ENCODE assay signal across 15 cellular contexts in the genomic region with DNA sequence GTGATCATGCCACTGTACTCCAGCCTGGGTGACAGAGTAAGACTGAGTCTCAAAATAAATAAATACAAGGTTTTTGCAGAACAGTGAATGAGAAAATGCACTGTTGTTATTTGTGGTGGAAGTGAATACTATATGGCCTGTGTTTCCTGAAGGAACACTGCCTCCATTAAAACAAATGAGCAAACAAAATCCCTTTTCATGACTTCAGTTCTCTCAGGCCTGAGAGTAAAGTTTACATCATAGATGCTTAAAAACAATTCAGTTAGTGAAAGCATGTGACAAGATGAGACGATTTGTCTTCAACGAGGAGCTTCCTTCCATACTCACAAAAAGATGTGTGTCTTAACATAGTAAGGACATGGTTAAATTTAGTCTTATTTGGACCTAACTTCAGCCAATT. TPM values are rescaled to one million over a fixed set of nuclear protein-coding genes. Genes with fewer than 3 reads are reported as not detected.
DNase-seq lines count a peak whose midpoint lies in the region; ATAC-seq and TF ChIP-seq lines count a peak whose summit lies in the region.
"Had no signal": no experiment of that assay in that cellular context is flagged by ENCODE, and none has a peak within 500 bp of the region (broad histone marks: within the 10 kb centered on the region; RNA-seq: fewer than 3 reads in every experiment).

No MANE protein-coding gene starts in this region.

- DNase-seq in osteocyte (ENCODE audit: extremely low spot score, unreplicated experiment) (no peak), thyroid gland (no peak)
- no peak for DNase-seq in activated T-cell treated with anti-CD3 and anti-CD28 coated beads, Interleukin-2, amount 50 U/mL, for 24 hours
- DNase-seq: activated CD4-positive, alpha-beta T cell treated with anti-CD3 and anti-CD28 coated beads for 36 hours; activated T-cell treated with anti-CD3 and anti-CD28 coated beads, Interleukin-2, amount 50 U/mL, for 48 hours; amniotic stem cell; MM.1S; stimulated activated CD4-positive, alpha-beta T cell treated with anti-CD3 and anti-CD28 coated beads, Interleukin-4, amount 100 ng/mL, for 4 hours; stimulated activated naive CD8-positive, alpha-beta T cell treated with anti-CD3 and anti-CD28 coated beads, Interleukin-15, Interleukin-2, amounts not matched to agents 100 U/mL and 50 U/mL, for 24 hours had no signal

- peak overlapping the region; percentile 93 for H3K27ac Mint-ChIP-seq in osteocyte (ENCODE audit: unreplicated experiment)
- H3K27ac Mint-ChIP-seq in stimulated activated memory B cell treated with anti-CD40 and anti-IgM and Interleukin-4, amounts not matched to agents 10 μg/mL and 1 μg/mL and 100 μg/mL, for 72 hours: no peak overlapping the region
- H3K27ac Mint-ChIP-seq in activated T-cell treated with anti-CD3 and anti-CD28 coated beads, Interleukin-2, amount 50 U/mL, for 24 hours: no peak overlapping the region
- H3K27ac Mint-ChIP-seq: activated CD4-positive, alpha-beta T cell treated with anti-CD3 and anti-CD28 coated beads for 36 hours had no signal

- TF ChIP-seq POLR2A in thyroid gland (IDR thresholded peaks at IDR 0.05): no peak

- H3K9me3 ChIP-seq in esophagus (ENCODE audit: control insufficient read depth in 2 of 2, insufficient read depth in 1 of 2, low read depth in 1 of 2, low read length in 1 of 2): no peaks in the 10 kb centered on the region
- H3K9me3 ChIP-seq in thyroid gland: no peaks in the 10 kb centered on the region

- H3K27ac ChIP-seq in VCaP: peak overlapping the region; percentile 74
- H3K27ac ChIP-seq in esophagus (ENCODE audit: low read depth in 2 of 2, low read length in 1 of 2): peak overlapping the region; percentile 77 to 91
- peak overlapping the region; percentile 72 to 78 (median 74) for H3K27ac ChIP-seq in thyroid gland

- H3K36me3 ChIP-seq in esophagus (ENCODE audit: control insufficient read depth in 2 of 2, insufficient read depth in 2 of 2, low read length in 1 of 2) (no peaks in the 10 kb centered on the region), thyroid gland (no peaks in the 10 kb centered on the region)

- H3K4me3 ChIP-seq in esophagus (ENCODE audit: low read depth in 1 of 2, low read length in 2 of 2): no peak overlapping the region
- no peak overlapping the region for H3K4me3 ChIP-seq in thyroid gland (replicated peaks in 1 of 3)

- TF ChIP-seq CTCF in VCaP (conservative IDR thresholded peaks at IDR 0.05) (no peak), osteocyte (IDR thresholded peaks at IDR 0.05) (no peak), thyroid gland (IDR thresholded peaks at IDR 0.05) (no peak)

- no peaks in the 10 kb centered on the region for H3K36me3 Mint-ChIP-seq in osteocyte (ENCODE audit: unreplicated experiment)
- peaks cover 24% of the 10 kb centered on the region for H3K36me3 Mint-ChIP-seq in stimulated activated memory B cell treated with anti-CD40 and anti-IgM and Interleukin-4, amounts not matched to agents 10 μg/mL and 1 μg/mL and 100 μg/mL, for 72 hours
- no peaks in the 10 kb centered on the region for H3K36me3 Mint-ChIP-seq in activated T-cell treated with anti-CD3 and anti-CD28 coated beads, Interleukin-2, amount 50 U/mL, for 24 hours (ENCODE audit: low read depth)

- H3K9me3 Mint-ChIP-seq in osteocyte (ENCODE audit: unreplicated experiment): no peaks in the 10 kb centered on the region
- no peaks in the 10 kb centered on the region for H3K9me3 Mint-ChIP-seq in stimulated activated memory B cell treated with anti-CD40 and anti-IgM and Interleukin-4, amounts not matched to agents 10 μg/mL and 1 μg/mL and 100 μg/mL, for 72 hours
- no peaks in the 10 kb centered on the region for H3K9me3 Mint-ChIP-seq in activated T-cell treated with anti-CD3 and anti-CD28 coated beads, Interleukin-2, amount 50 U/mL, for 24 hours

- H3K4me1 Mint-ChIP-seq in osteocyte (ENCODE audit: unreplicated experiment): peaks cover 32% of the 10 kb centered on the region
- peaks cover 10% of the 10 kb centered on the region for H3K4me1 Mint-ChIP-seq in stimulated activated memory B cell treated with anti-CD40 and anti-IgM and Interleukin-4, amounts not matched to agents 10 μg/mL and 1 μg/mL and 100 μg/mL, for 72 hours
- peaks cover 8% of the 10 kb centered on the region for H3K4me1 Mint-ChIP-seq in activated T-cell treated with anti-CD3 and anti-CD28 coated beads, Interleukin-2, amount 50 U/mL, for 24 hours (ENCODE audit: low read depth)

- H3K27me3 Mint-ChIP-seq in osteocyte (ENCODE audit: unreplicated experiment): no peaks in the 10 kb centered on the region
- H3K27me3 Mint-ChIP-seq in stimulated activated memory B cell treated with anti-CD40 and anti-IgM and Interleukin-4, amounts not matched to agents 10 μg/mL and 1 μg/mL and 100 μg/mL, for 72 hours: no peaks in the 10 kb centered on the region
- no peaks in the 10 kb centered on the region for H3K27me3 Mint-ChIP-seq in activated T-cell treated with anti-CD3 and anti-CD28 coated beads, Interleukin-2, amount 50 U/mL, for 24 hours
- H3K27me3 Mint-ChIP-seq: activated CD4-positive, alpha-beta T cell treated with anti-CD3 and anti-CD28 coated beads for 36 hours had no signal

- H3K4me3 Mint-ChIP-seq in osteocyte (ENCODE audit: unreplicated experiment): no peak overlapping the region
- H3K4me3 Mint-ChIP-seq in stimulated activated memory B cell treated with anti-CD40 and anti-IgM and Interleukin-4, amounts not matched to agents 10 μg/mL and 1 μg/mL and 100 μg/mL, for 72 hours: no peak overlapping the region
- no peak overlapping the region for H3K4me3 Mint-ChIP-seq in activated T-cell treated with anti-CD3 and anti-CD28 coated beads, Interleukin-2, amount 50 U/mL, for 24 hours
- H3K4me3 Mint-ChIP-seq: activated CD4-positive, alpha-beta T cell treated with anti-CD3 and anti-CD28 coated beads for 36 hours had no signal

- intact Hi-C loops in thyroid gland (cut with DNase I): no loop called here

- H3K27me3 ChIP-seq in esophagus (ENCODE audit: control insufficient read depth in 1 of 2, insufficient read depth in 2 of 2, low read length in 2 of 2): no peaks in the 10 kb centered on the region
- H3K27me3 ChIP-seq in thyroid gland: no peaks in the 10 kb centered on the region

- ATAC-seq in stimulated activated memory B cell treated with anti-CD40 and anti-IgM and Interleukin-4, amounts not matched to agents 10 μg/mL and 1 μg/mL and 100 μg/mL, for 72 hours: no peak
- ATAC-seq in HG03175 (IDR thresholded peaks at IDR 0.05; ENCODE audit: unreplicated experiment) (no peak), HG03565 (IDR thresholded peaks at IDR 0.05; ENCODE audit: unreplicated experiment) (no peak)
- ATAC-seq: activated CD4-positive, alpha-beta T cell treated with anti-CD3 and anti-CD28 coated beads for 36 hours; HCT116; stimulated activated naive CD8-positive, alpha-beta T cell treated with anti-CD3 and anti-CD28 coated beads, Interleukin-15, Interleukin-2, amounts not matched to agents 100 U/mL and 50 U/mL, for 24 hours had no signal

- WGBS in esophagus, 2 donors: 52 to 63% methylated on average over 2 of the region's 2 CpGs
- 59 to 79% methylated on average over 2 of the region's 2 CpGs for WGBS in thyroid gland, 2 donors

- H3K4me1 ChIP-seq in esophagus (ENCODE audit: control insufficient read depth in 2 of 2, insufficient read depth in 2 of 2, low read length in 1 of 2) (peaks cover 0 to 14% of the 10 kb centered on the region in 2 donors), thyroid gland (peaks cover 64 to 97% of the 10 kb centered on the region in 2 donors)

RNA-seq across cellular contexts. Expression of gene SPINT2, which starts 14.4 kb away (rescaled TPM):
- polyA plus RNA-seq in esophagus: 100 to 1,000 TPM; 230 to 334 TPM
- 29.5 and 30.4 TPM in 2 replicates for total RNA-seq in osteocyte
- 1,000 to 10,000 TPM in 1 of 4 donors, 100 to 1,000 TPM in 3; 424 to 1,529 (median 712) TPM for total RNA-seq in thyroid gland

RNA-seq across cellular contexts. Expression of gene PPP1R14A, which starts 22.6 kb away (rescaled TPM):
- 10 to 100 TPM; 31.2 to 77.0 TPM for polyA plus RNA-seq in esophagus
- total RNA-seq in osteocyte: 45.1 TPM in 2 replicates
- total RNA-seq in thyroid gland: 10 to 100 TPM in 1 of 4 donors, 1 to 10 TPM in 3; 2.8 to 11.9 (median 4.3) TPM

RNA-seq across cellular contexts. Expression of gene C19orf33, which starts 25.3 kb away (rescaled TPM):
- 1,000 to 10,000 TPM in 1 of 2 donors, 100 to 1,000 TPM in 1; 826 to 1,919 TPM for polyA plus RNA-seq in esophagus
- total RNA-seq in osteocyte: not detected in 2 replicates
- total RNA-seq in thyroid gland: 10 to 100 TPM in 3 of 4 donors, not detected in 1; 16.2 to 26.3 (median 17.2) TPM
- total RNA-seq: activated CD4-positive, alpha-beta T cell treated with anti-CD3 and anti-CD28 coated beads for 36 hours had no signal

RNA-seq across cellular contexts. Expression of gene YIF1B, which starts 37.0 kb away (rescaled TPM):
- 10 to 100 TPM; 26.0 to 40.3 TPM for polyA plus RNA-seq in esophagus
- total RNA-seq in osteocyte: 54.6 and 59.9 TPM in 2 replicates
- 10 to 100 TPM; 12.9 to 30.9 (median 21.0) TPM for total RNA-seq in thyroid gland

RNA-seq across cellular contexts. Expression of gene KCNK6, which starts 40.9 kb away (rescaled TPM):
- 10 to 100 TPM; 19.5 to 30.2 TPM for polyA plus RNA-seq in esophagus
- total RNA-seq in osteocyte (11.9 and 13.0 TPM in 2 replicates), thyroid gland (1 to 10 TPM in 2 of 4 donors, under 1 TPM in 2; 0.67 to 4.4 (median 1.2) TPM)

Comparison
In these comparisons a context has a peak if more than half of its experiments do, and no peak if none do; other contexts are left out.
1. RNA of gene SPINT2, which starts 14.4 kb away (total RNA-seq): 424 to 1,529 TPM in thyroid gland; 29.5 to 30.4 TPM in osteocyte; every median in the first group is over 10 times any median in the second.
2. Peak in every context shown above with its lines, with median percentiles within 50 percentile points of each other: H3K27ac ChIP-seq.